In the genomic region with DNA sequence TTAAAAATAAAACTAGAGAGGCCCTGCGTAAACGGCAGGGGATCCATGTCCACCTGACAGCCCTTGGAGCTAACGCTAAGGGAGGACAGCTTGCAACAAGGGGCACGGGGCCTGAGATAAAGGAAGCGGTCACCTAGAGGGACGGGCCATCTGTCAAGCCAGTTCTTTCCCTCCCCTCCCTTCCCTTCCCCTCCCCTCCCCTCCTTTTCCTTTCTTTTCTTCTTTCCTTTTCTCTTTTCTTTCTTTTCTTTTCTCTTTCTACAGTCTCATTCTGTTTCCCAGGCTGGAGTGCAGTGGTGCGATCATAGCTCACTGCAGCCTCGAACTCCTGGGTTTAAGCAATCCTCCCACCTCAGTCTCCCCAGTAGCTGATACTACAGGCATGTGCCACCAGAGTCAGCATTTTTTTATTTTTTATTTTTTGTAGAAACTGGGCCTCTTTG, we compare ENCODE assay signal across 26 cellular contexts. TPM values are rescaled to one million over a fixed set of nuclear protein-coding genes. Genes with fewer than 3 reads are reported as not detected.
DNase-seq lines count a peak whose midpoint lies in the region; ATAC-seq, FAIRE-seq and TF ChIP-seq lines count a peak whose summit lies in the region.
"Had no signal": no experiment of that assay in that cellular context is flagged by ENCODE, and none has a peak within 500 bp of the region (broad histone marks: within the 10 kb centered on the region; RNA-seq: fewer than 3 reads in every experiment).

No MANE protein-coding gene starts in this region.

- intact Hi-C loops in Caco-2 (cut with micrococcal nuclease; ENCODE audit: unreplicated experiment) (no loop called here), IMR-90 (cut with micrococcal nuclease) (no loop called here), endothelial cell of umbilical vein (cut with micrococcal nuclease) (loop anchor here (1.0 to 5.0 kb wide), 4 partner anchors 16 to 170 kb away; no protein-coding TSS in a partner anchor), mucosa of descending colon (cut with DNase I, micrococcal nuclease) (no loop called here)

- no peak overlapping the region for H2AK9ac ChIP-seq in IMR-90 (replicated peaks; ENCODE audit: low read depth, low read length, poor library complexity)

- BruUV-seq in Caco-2 (replicated peaks; lab: Mats Ljungman, UMichigan) (no TSS peak), IMR-90 (replicated peaks; lab: Mats Ljungman, UMichigan) (no TSS peak), endothelial cell of umbilical vein (replicated peaks; lab: Mats Ljungman, UMichigan) (no TSS peak)

- TF ChIP-seq RAD21 in IMR-90 (IDR thresholded peaks at IDR 0.05; ENCODE audit: low read length), result no peak

- H3K4me3 ChIP-seq in Caco-2 (ENCODE audit: low read depth, low read length) (no peak overlapping the region), IMR-90 (ENCODE audit: insufficient read depth, low read depth, low read length) (no peak overlapping the region), endothelial cell of umbilical vein (replicated peaks in 1 of 3; ENCODE audit: insufficient read depth in 1 of 3, low read depth in 1 of 3, low read length in 3 of 3) (no peak overlapping the region), mucosa of descending colon (no peak overlapping the region)
- H3K4me3 ChIP-seq: sigmoid colon, SK-N-MC had no signal

- H2AFZ ChIP-seq in IMR-90 (replicated peaks; ENCODE audit: low read length, poor library complexity), result peak overlapping the region; percentile 1
- H2AFZ ChIP-seq in endothelial cell of umbilical vein (ENCODE audit: low read depth, low read length), result peak overlapping the region; percentile 75

- H2BK15ac ChIP-seq in IMR-90 (ENCODE audit: low read depth, low read length), result no peak overlapping the region

- H4K91ac ChIP-seq in IMR-90 (ENCODE audit: insufficient read depth, low read depth, low read length), result no peak overlapping the region

- H3K36me3 Mint-ChIP-seq in Caco-2 (ENCODE audit: insufficient read depth, unreplicated experiment), result peaks cover 7% of the 10 kb centered on the region
- H3K36me3 Mint-ChIP-seq: activated CD8-positive, alpha-beta memory T cell treated with anti-CD3 and anti-CD28 coated beads, Interleukin-2, amount 10 ng/mL, durations not matched to agents 7 days and 5 days had no signal

- 86% methylated on average over 5 of the region's 8 CpGs; no CpG with 5 or more reads in 1 of the 2 experiments for WGBS in IMR-90 (ENCODE audit: extremely low coverage in 2 of 2, insufficient read length in 1 of 2), 2 experiments

- no peak overlapping the region for H3K27ac ChIP-seq in IMR-90 (ENCODE audit: insufficient read depth, low read length)
- H3K27ac ChIP-seq in endothelial cell of umbilical vein (ENCODE audit: insufficient read depth, low read depth, low read length), result peak overlapping the region; percentile 74
- H3K27ac ChIP-seq: sigmoid colon, SK-N-MC had no signal

- no peaks in the 10 kb centered on the region for H4K20me1 ChIP-seq in IMR-90 (ENCODE audit: insufficient read depth, low read length)
- H4K20me1 ChIP-seq in endothelial cell of umbilical vein (replicated peaks; ENCODE audit: control insufficient read depth, extremely low read depth, insufficient read depth, low read length), result no peaks in the 10 kb centered on the region

- no peaks in the 10 kb centered on the region for H3K27me3 Mint-ChIP-seq in Caco-2 (ENCODE audit: insufficient read depth, unreplicated experiment)
- H3K27me3 Mint-ChIP-seq: activated CD8-positive, alpha-beta memory T cell treated with anti-CD3 and anti-CD28 coated beads, Interleukin-2, amount 10 ng/mL, durations not matched to agents 7 days and 5 days; stimulated activated naive CD8-positive, alpha-beta T cell treated with anti-CD3 and anti-CD28 coated beads, Interleukin-15, amount 100 ng/mL, for 72 hours had no signal

- no peak overlapping the region for H2BK120ac ChIP-seq in IMR-90 (ENCODE audit: low read depth, low read length)

- no peak overlapping the region for H3K18ac ChIP-seq in IMR-90 (ENCODE audit: low read depth, low read length)

- H3K9me3 ChIP-seq in Caco-2 (peaks cover 16% of the 10 kb centered on the region), IMR-90 (ENCODE audit: control insufficient read depth, insufficient read depth, low read length) (no peaks in the 10 kb centered on the region; the same call in 1 of the 2 replicates), endothelial cell of umbilical vein (replicated peaks; ENCODE audit: control insufficient read depth, insufficient read depth, low read length) (peaks cover 2% of the 10 kb centered on the region), mucosa of descending colon (peaks cover 14% of the 10 kb centered on the region)

- H3K79me2 ChIP-seq in endothelial cell of umbilical vein (ENCODE audit: control insufficient read depth, insufficient read depth, low read length), result no peaks in the 10 kb centered on the region

- H3K4me3 Mint-ChIP-seq in Caco-2 (ENCODE audit: unreplicated experiment), result peak overlapping the region; percentile 12
- H3K4me3 Mint-ChIP-seq: activated CD8-positive, alpha-beta memory T cell treated with anti-CD3 and anti-CD28 coated beads, Interleukin-2, amount 10 ng/mL, durations not matched to agents 7 days and 5 days; CD4-positive, alpha-beta T cell; stimulated activated naive CD8-positive, alpha-beta T cell treated with anti-CD3 and anti-CD28 coated beads, Interleukin-15, amount 100 ng/mL, for 72 hours had no signal

- no peak overlapping the region for H2BK20ac ChIP-seq in IMR-90 (ENCODE audit: low read depth, low read length)

- no peak overlapping the region for H4K8ac ChIP-seq in IMR-90 (ENCODE audit: low read depth in 2 of 2, low read length in 2 of 2)

- FAIRE-seq in endothelial cell of umbilical vein (lab: Jason Lieb, UNC), result peak; percentile 33
- FAIRE-seq: H54, keratinocyte had no signal

- H2AK5ac ChIP-seq in IMR-90 (ENCODE audit: low read depth, low read length), result no peak overlapping the region

- dilution Hi-C loops in IMR-90 (cut with HindIII; ENCODE audit: low sequenced_read_pairs, unreplicated experiment) (no loop called here), endothelial cell of umbilical vein (cut with MboI; ENCODE audit: extremely low pct_ligation_motif_present, low sequenced_read_pairs) (no loop called here)

- CTCF ChIA-PET in Caco-2 (lab: Charles Lee) (interaction anchor here (0.6 to 1.1 kb wide), 3 partner anchors 12 to 111 kb away, joined by 3 to 7 read pairs (median 3); no protein-coding TSS in a partner anchor), IMR-90 (lab: Yijun Ruan, JAX) (interaction anchor here (1.2 kb wide), 1 partner anchor 47 kb away, joined by 3 read pairs; no protein-coding TSS in a partner anchor), endothelial cell of umbilical vein (lab: Charles Lee) (interaction anchor here (0.6 to 2.0 kb wide), 8 partner anchors 10 to 112 kb away, joined by 3 to 11 read pairs (median 6); no protein-coding TSS in a partner anchor)

- H4K5ac ChIP-seq in IMR-90 (ENCODE audit: low read depth, low read length), result no peak overlapping the region

- no peak overlapping the region for H3K23ac ChIP-seq in IMR-90 (ENCODE audit: low read depth, low read length)

- H3K4me1 ChIP-seq in Caco-2 (peaks cover 11% of the 10 kb centered on the region; the same call in 1 of the 2 replicates), IMR-90 (ENCODE audit: control insufficient read depth, insufficient read depth, low read length) (peaks cover 2% of the 10 kb centered on the region; the same call in 1 of the 2 replicates), endothelial cell of umbilical vein (ENCODE audit: control insufficient read depth, extremely low read depth, insufficient read depth, low read length) (peaks cover 9% of the 10 kb centered on the region), mucosa of descending colon (ENCODE audit: low read depth) (peaks cover 2% of the 10 kb centered on the region)

- no peak overlapping the region for H2BK5ac ChIP-seq in IMR-90 (ENCODE audit: low read depth, low read length, poor library complexity, severe bottlenecking)

- no peaks in the 10 kb centered on the region for H3K79me1 ChIP-seq in IMR-90 (ENCODE audit: low read depth in 1 of 2, low read length in 2 of 2)

- H3K4me2 ChIP-seq in IMR-90 (ENCODE audit: low read depth, low read length) (no peak overlapping the region), endothelial cell of umbilical vein (ENCODE audit: insufficient read depth, low read length) (peak overlapping the region; percentile 17)

- H3K56ac ChIP-seq in IMR-90 (ENCODE audit: extremely low read depth, insufficient read depth, low read length), result no peak overlapping the region

- no peak overlapping the region for H3K4ac ChIP-seq in IMR-90 (ENCODE audit: low read depth, low read length)

- peaks cover 12% of the 10 kb centered on the region for H3K9me3 Mint-ChIP-seq in Caco-2 (ENCODE audit: unreplicated experiment)

- no peaks in the 10 kb centered on the region for H3K27me3 ChIP-seq in Caco-2 (replicated peaks; ENCODE audit: control insufficient read depth, insufficient read depth, low read length)
- H3K27me3 ChIP-seq in IMR-90 (ENCODE audit: control insufficient read depth, insufficient read depth, low read length), result peaks cover 5% of the 10 kb centered on the region
- H3K27me3 ChIP-seq in endothelial cell of umbilical vein (ENCODE audit: control insufficient read depth in 2 of 2, insufficient read depth in 2 of 2, low read length in 2 of 2), result no peaks in the 10 kb centered on the region
- H3K27me3 ChIP-seq: sigmoid colon had no signal

- H3K9me1 ChIP-seq in IMR-90 (ENCODE audit: insufficient read depth, low read length) (peaks cover 8% of the 10 kb centered on the region), endothelial cell of umbilical vein (replicated peaks; ENCODE audit: control insufficient read depth, extremely low read depth, insufficient read depth, low read length) (no peaks in the 10 kb centered on the region)

- POLR2A ChIA-PET in Caco-2 (lab: Charles Lee) (no interaction called here), IMR-90 (lab: Charles Lee; ENCODE audit: unreplicated experiment) (no interaction called here), endothelial cell of umbilical vein (lab: Charles Lee) (interaction anchor here (0.6 to 0.7 kb wide), 2 partner anchors 11 to 66 kb away, joined by 3 read pairs; no protein-coding TSS in a partner anchor)

- H3K4me1 Mint-ChIP-seq in Caco-2 (ENCODE audit: low read depth, unreplicated experiment), result peaks cover 13% of the 10 kb centered on the region
- H3K4me1 Mint-ChIP-seq: activated CD8-positive, alpha-beta memory T cell treated with anti-CD3 and anti-CD28 coated beads, Interleukin-2, amount 10 ng/mL, durations not matched to agents 7 days and 5 days had no signal

- no peak for TF ChIP-seq POLR2A in IMR-90 (IDR thresholded peaks at IDR 0.05; ENCODE audit: low read depth, low read length)
- no peak for TF ChIP-seq POLR2A in endothelial cell of umbilical vein (IDR thresholded peaks at IDR 0.05; ENCODE audit: low read depth, low read length)

- no peak overlapping the region for H3K14ac ChIP-seq in IMR-90 (replicated peaks; ENCODE audit: low read depth, low read length)

- TF ChIP-seq CTCF in Caco-2 (IDR thresholded peaks at IDR 0.05; ENCODE audit: insufficient read depth in 1 of 2, low read depth in 1 of 2, low read length in 1 of 2, severe bottlenecking in 1 of 2, unreplicated experiment in 1 of 2), result no peak
- no peak for TF ChIP-seq CTCF in IMR-90 (conservative IDR thresholded peaks at IDR 0.05; ENCODE audit: low read depth, low read length)
- TF ChIP-seq CTCF in endothelial cell of umbilical vein (IDR thresholded peaks at IDR 0.05; ENCODE audit: extremely low read depth in 1 of 2, insufficient read depth in 1 of 2, low read depth in 1 of 2, low read length in 2 of 2), result no peak
- TF ChIP-seq CTCF in mucosa of descending colon (IDR thresholded peaks at IDR 0.05), result no peak

- DNase-seq in Caco-2, result no peak
- no peak for DNase-seq in IMR-90
- DNase-seq in endothelial cell of umbilical vein (ENCODE audit: low read depth, low spot score), result peak; percentile 86
- DNase-seq in mucosa of descending colon, result peak in 1 of 3 donors; percentile 29
- DNase-seq in activated T-cell treated with anti-CD3 and anti-CD28 coated beads, Interleukin-2, amount 50 U/mL, for 48 hours, result no peak
- no peak for DNase-seq in SW 1271 (lab: John Stamatoyannopoulos, UW)
- DNase-seq: activated CD4-positive, alpha-beta T cell treated with anti-CD3 and anti-CD28 coated beads for 4 hours; activated CD8-positive, alpha-beta memory T cell treated with anti-CD3 and anti-CD28 coated beads, Interleukin-2, amount 10 ng/mL, durations not matched to agents 7 days and 5 days; activated effector memory CD4-positive, alpha-beta T cell treated with Interleukin-2 at 50 U/mL for 16 hours; CD4-positive, alpha-beta T cell; Kasumi-1; NCI-H1092; NCI-H2107; NCI-H526; nucleus accumbens; sigmoid colon; stimulated activated naive CD8-positive, alpha-beta T cell treated with anti-CD3 and anti-CD28 coated beads, Interleukin-15, amount 100 ng/mL, for 72 hours; T-helper 9 cell had no signal

- no peaks in the 10 kb centered on the region for H3K36me3 ChIP-seq in Caco-2 (ENCODE audit: control insufficient read depth, insufficient read depth, low read length)
- no peaks in the 10 kb centered on the region for H3K36me3 ChIP-seq in IMR-90 (ENCODE audit: control insufficient read depth, insufficient read depth, low read length)
- H3K36me3 ChIP-seq in endothelial cell of umbilical vein (ENCODE audit: control insufficient read depth in 2 of 2, extremely low read depth in 1 of 2, insufficient read depth in 2 of 2, low read length in 2 of 2), result no peaks in the 10 kb centered on the region
- no peaks in the 10 kb centered on the region for H3K36me3 ChIP-seq in mucosa of descending colon (ENCODE audit: low read depth)
- H3K36me3 ChIP-seq: sigmoid colon had no signal

- H3K27ac Mint-ChIP-seq in Caco-2 (ENCODE audit: unreplicated experiment), result peak overlapping the region; percentile 58
- H3K27ac Mint-ChIP-seq: activated CD8-positive, alpha-beta memory T cell treated with anti-CD3 and anti-CD28 coated beads, Interleukin-2, amount 10 ng/mL, durations not matched to agents 7 days and 5 days; CD4-positive, alpha-beta T cell had no signal

- no peak for ATAC-seq in IMR-90 (ENCODE audit: low read depth)
- ATAC-seq in mucosa of descending colon, result peak; percentile 30
- ATAC-seq in HG03469 (IDR thresholded peaks at IDR 0.05; ENCODE audit: unreplicated experiment), result no peak
- ATAC-seq in GM18498 (IDR thresholded peaks at IDR 0.05; ENCODE audit: unreplicated experiment), result no peak
- ATAC-seq: activated CD8-positive, alpha-beta memory T cell treated with anti-CD3 and anti-CD28 coated beads, Interleukin-2, amount 10 ng/mL, durations not matched to agents 7 days and 5 days; stimulated activated naive CD8-positive, alpha-beta T cell treated with anti-CD3 and anti-CD28 coated beads, Interleukin-15, amount 100 ng/mL, for 72 hours had no signal

- H3K9ac ChIP-seq in IMR-90 (ENCODE audit: low read depth, low read length) (no peak overlapping the region), endothelial cell of umbilical vein (replicated peaks; ENCODE audit: extremely low read depth, insufficient read depth, low read length) (peak overlapping the region; percentile 43)

- in situ Hi-C loops in IMR-90 (cut with MboI; ENCODE audit: low sequenced_read_pairs), result no loop called here

RNA-seq across cellular contexts. Expression of a gene that starts 34.5 kb away (rescaled TPM):
- total RNA-seq in Caco-2 (2022) (not detected in 2 replicates), IMR-90 (2012; rRNA removed) (under 0.01 TPM in 1 of 2 replicates, not detected in the other), endothelial cell of umbilical vein (not detected in 2 replicates), mucosa of descending colon (not detected)
- polyA plus RNA-seq in IMR-90 (2012; rRNA removed) (0.09 and 0.10 TPM in 2 replicates), endothelial cell of umbilical vein (not detected in 2 replicates)
- 0.03 TPM in 1 of 2 replicates, not detected in the other for polyA plus RNA-seq in IMR-90 (2012; cell fraction: cytosol; rRNA removed)
- 0.06 TPM in 1 of 2 replicates, not detected in the other for polyA plus RNA-seq in IMR-90 (2012; cell fraction: nucleus; rRNA removed; ENCODE audit: low replicate concordance)
- polyA plus RNA-seq in endothelial cell of umbilical vein (2011; cell fraction: cytosol; rRNA removed), result not detected in 2 replicates
- polyA plus RNA-seq in endothelial cell of umbilical vein (2011; cell fraction: nucleus; rRNA removed), result not detected in 2 replicates
- polyA plus RNA-seq in endothelial cell of umbilical vein (2012), result 0.05 TPM in 1 of 2 replicates, not detected in the other
- polyA minus RNA-seq in endothelial cell of umbilical vein, result not detected in 2 replicates
- not detected for polyA minus RNA-seq in endothelial cell of umbilical vein (2011; cell fraction: cytosol; rRNA and poly(A)+ RNA removed)
- polyA minus RNA-seq in endothelial cell of umbilical vein (2011; cell fraction: nucleus; rRNA and poly(A)+ RNA removed), result not detected in 2 replicates
- total RNA-seq: activated CD8-positive, alpha-beta memory T cell treated with anti-CD3 and anti-CD28 coated beads, Interleukin-2, amount 10 ng/mL, durations not matched to agents 7 days and 5 days; CD4-positive, alpha-beta T cell; sigmoid colon; urinary bladder had no signal
- polyA plus RNA-seq: AG04450, fibroblast of lung, keratinocyte, sigmoid colon, urinary bladder had no signal
